27 cellular contexts compared by ENCODE assay signal in the genomic region with DNA sequence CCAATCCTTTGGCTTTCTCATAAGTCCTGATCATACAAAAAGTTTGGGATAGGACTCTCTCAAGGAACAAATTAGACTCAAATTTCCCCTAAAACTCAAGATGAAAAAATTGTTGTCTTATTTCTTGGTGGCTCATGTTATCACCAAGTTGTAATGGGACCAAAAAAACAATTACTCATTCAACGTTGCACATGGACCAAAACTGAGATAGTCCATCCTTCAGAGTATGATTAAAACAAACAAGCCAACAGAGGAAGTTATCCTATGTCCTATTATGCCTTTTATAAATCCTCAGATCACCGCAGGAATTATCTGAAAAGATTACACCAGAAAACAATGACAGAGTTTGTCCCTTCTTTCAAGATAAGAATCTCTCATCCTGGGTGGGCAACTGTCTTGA.
A peak's percentile ranks its signal among the peaks of the same experiment; 100 is the strongest.
DNase-seq lines count a peak whose midpoint lies in the region; ATAC-seq, FAIRE-seq and TF ChIP-seq lines count a peak whose summit lies in the region.
"Had no signal": no experiment of that assay in that cellular context is flagged by ENCODE, and none has a peak within 500 bp of the region (broad histone marks: within the 10 kb centered on the region; RNA-seq: fewer than 3 reads in every experiment).

No MANE protein-coding gene starts in this region.

- peak; percentile 81 for FAIRE-seq in astrocyte (lab: Jason Lieb, UNC)
- FAIRE-seq: GM12891, keratinocyte had no signal

- no peak overlapping the region for H3K4me3 ChIP-seq in astrocyte (ENCODE audit: insufficient read depth, low read depth, low read length)
- H3K4me3 ChIP-seq: GM23338, lower lobe of right lung, MG63, right atrium auricular region, SK-N-MC, suprapubic skin had no signal

- H3K27ac ChIP-seq in astrocyte (ENCODE audit: low read depth, low read length): no peak overlapping the region
- H3K27ac ChIP-seq: HL-60, lower lobe of right lung, right atrium auricular region, SK-N-MC, suprapubic skin had no signal

- H3K36me3 Mint-ChIP-seq in activated T-cell treated with anti-CD3 and anti-CD28 coated beads, Interleukin-2, amount 50 U/mL, for 4 hours (ENCODE audit: insufficient read depth): peaks cover 14% of the 10 kb centered on the region
- H3K36me3 Mint-ChIP-seq in T-helper 17 cell (ENCODE audit: low read depth) (peaks cover 2% of the 10 kb centered on the region), astrocyte (ENCODE audit: low read depth, unreplicated experiment) (peaks cover 36% of the 10 kb centered on the region)
- peaks cover 12% of the 10 kb centered on the region for H3K36me3 Mint-ChIP-seq in stimulated activated effector memory CD8-positive, alpha-beta T cell treated with anti-CD3 and anti-CD28 coated beads, Interleukin-12 subunit alpha, Interleukin-12 subunit beta, amount 100 ng/mL, for 72 hours

- peaks cover 27% of the 10 kb centered on the region for H3K36me3 ChIP-seq in astrocyte (ENCODE audit: insufficient read depth, low read length)
- H3K36me3 ChIP-seq: lower lobe of right lung, right atrium auricular region had no signal

- H3K4me3 Mint-ChIP-seq in activated T-cell treated with anti-CD3 and anti-CD28 coated beads, Interleukin-2, amount 50 U/mL, for 4 hours: peak overlapping the region; percentile 82
- peak overlapping the region; percentile 84 for H3K4me3 Mint-ChIP-seq in T-helper 17 cell
- H3K4me3 Mint-ChIP-seq in astrocyte (ENCODE audit: unreplicated experiment): no peak overlapping the region
- H3K4me3 Mint-ChIP-seq in stimulated activated effector memory CD8-positive, alpha-beta T cell treated with anti-CD3 and anti-CD28 coated beads, Interleukin-12 subunit alpha, Interleukin-12 subunit beta, amount 100 ng/mL, for 72 hours: peak overlapping the region; percentile 44
- H3K4me3 Mint-ChIP-seq: GM23338 had no signal

- H3K27me3 Mint-ChIP-seq in activated T-cell treated with anti-CD3 and anti-CD28 coated beads, Interleukin-2, amount 50 U/mL, for 4 hours (ENCODE audit: low read depth): no peaks in the 10 kb centered on the region
- no peaks in the 10 kb centered on the region for H3K27me3 Mint-ChIP-seq in T-helper 17 cell
- H3K27me3 Mint-ChIP-seq in astrocyte (ENCODE audit: low read depth, unreplicated experiment): no peaks in the 10 kb centered on the region

- H3K9me3 Mint-ChIP-seq in activated T-cell treated with anti-CD3 and anti-CD28 coated beads, Interleukin-2, amount 50 U/mL, for 4 hours: no peaks in the 10 kb centered on the region
- peaks cover 8% of the 10 kb centered on the region for H3K9me3 Mint-ChIP-seq in astrocyte (ENCODE audit: unreplicated experiment)
- H3K9me3 Mint-ChIP-seq in stimulated activated effector memory CD8-positive, alpha-beta T cell treated with anti-CD3 and anti-CD28 coated beads, Interleukin-12 subunit alpha, Interleukin-12 subunit beta, amount 100 ng/mL, for 72 hours: peaks cover 5% of the 10 kb centered on the region

- H2AFZ ChIP-seq in astrocyte (ENCODE audit: low read depth, low read length): no peak overlapping the region
- H2AFZ ChIP-seq: GM23338 had no signal

- no peak for TF ChIP-seq CTCF in astrocyte (IDR thresholded peaks at IDR 0.05; ENCODE audit: insufficient read depth, low read depth, low read length)

- no peak for DNase-seq in activated T-cell treated with anti-CD3 and anti-CD28 coated beads, Interleukin-2, amount 50 U/mL, for 4 hours
- DNase-seq in activated T-cell treated with anti-CD3 and anti-CD28 coated beads, Interleukin-2, amount 50 U/mL, for 48 hours: no peak
- no peak for DNase-seq in T-helper 17 cell
- DNase-seq in astrocyte (ENCODE audit: low read depth): no peak
- no peak for DNase-seq in stimulated activated effector memory CD8-positive, alpha-beta T cell treated with anti-CD3 and anti-CD28 coated beads, Interleukin-12 subunit alpha, Interleukin-12 subunit beta, amount 100 ng/mL, for 72 hours (ENCODE audit: low spot score in 2 of 2)
- DNase-seq: activated CD4-positive, CD25-positive, alpha-beta regulatory T cell treated with anti-CD3 and anti-CD28 coated beads, Interleukin-2, amount 50 U/mL, for 72 hours; amygdala; DMS79 treated with DMSO at 0.1 percent for 48 hours; erythroblast; foreskin melanocyte; hypothalamus; lower lobe of right lung; MG63; NCI-H1417 treated with DMSO at 0.1 percent for 48 hours; NCI-H524 treated with DMSO at 0.1 percent for 48 hours; stimulated activated CD8-positive, alpha-beta memory T cell treated with anti-CD3 and anti-CD28 coated beads, Interleukin-4, amount 100 ng/mL, for 48 hours; T1000 had no signal

- peak overlapping the region; percentile 94 for H3K27ac Mint-ChIP-seq in T-helper 17 cell
- H3K27ac Mint-ChIP-seq in astrocyte (ENCODE audit: unreplicated experiment): no peak overlapping the region
- H3K27ac Mint-ChIP-seq in stimulated activated effector memory CD8-positive, alpha-beta T cell treated with anti-CD3 and anti-CD28 coated beads, Interleukin-12 subunit alpha, Interleukin-12 subunit beta, amount 100 ng/mL, for 72 hours: peak overlapping the region; percentile 86
- H3K27ac Mint-ChIP-seq: GM23338 had no signal

- peaks cover 90% of the 10 kb centered on the region for H3K4me1 Mint-ChIP-seq in activated T-cell treated with anti-CD3 and anti-CD28 coated beads, Interleukin-2, amount 50 U/mL, for 4 hours (ENCODE audit: low read depth)
- H3K4me1 Mint-ChIP-seq in T-helper 17 cell (peaks cover 51% of the 10 kb centered on the region), astrocyte (ENCODE audit: low read depth, unreplicated experiment) (peaks cover 30% of the 10 kb centered on the region)
- peaks cover 49% of the 10 kb centered on the region for H3K4me1 Mint-ChIP-seq in stimulated activated effector memory CD8-positive, alpha-beta T cell treated with anti-CD3 and anti-CD28 coated beads, Interleukin-12 subunit alpha, Interleukin-12 subunit beta, amount 100 ng/mL, for 72 hours

- H3K9ac ChIP-seq in astrocyte (ENCODE audit: low read length): no peak overlapping the region

- ATAC-seq in activated T-cell treated with anti-CD3 and anti-CD28 coated beads, Interleukin-2, amount 50 U/mL, for 4 hours: peak in 1 of 2 donors; percentile 11
- ATAC-seq in T-helper 17 cell (peak; percentile 33), HG03457 (IDR thresholded peaks at IDR 0.05; ENCODE audit: unreplicated experiment) (no peak), GM19455 (IDR thresholded peaks at IDR 0.05; ENCODE audit: unreplicated experiment) (no peak), HG03432 (IDR thresholded peaks at IDR 0.05; ENCODE audit: unreplicated experiment) (no peak)
- peak; percentile 50 for ATAC-seq in stimulated activated effector memory CD8-positive, alpha-beta T cell treated with anti-CD3 and anti-CD28 coated beads, Interleukin-12 subunit alpha, Interleukin-12 subunit beta, amount 100 ng/mL, for 72 hours
- ATAC-seq: GM23338, lower lobe of right lung had no signal

- no peaks in the 10 kb centered on the region for H4K20me1 ChIP-seq in astrocyte (ENCODE audit: insufficient read depth, low read length)

- H3K79me2 ChIP-seq in astrocyte (ENCODE audit: insufficient read depth, low read length): peaks cover 72% of the 10 kb centered on the region

- H3K4me2 ChIP-seq in astrocyte (ENCODE audit: low read length): no peak overlapping the region
- H3K4me2 ChIP-seq: GM23338 had no signal

- no peaks in the 10 kb centered on the region for H3K27me3 ChIP-seq in astrocyte (ENCODE audit: insufficient read depth, low read length)
- H3K27me3 ChIP-seq: MG63, right atrium auricular region, suprapubic skin had no signal

- no peaks in the 10 kb centered on the region for H3K9me3 ChIP-seq in T-helper 17 cell (ENCODE audit: control insufficient read depth, low read length, poor library complexity, severe bottlenecking)
- peaks cover 3% of the 10 kb centered on the region for H3K9me3 ChIP-seq in astrocyte (ENCODE audit: insufficient read depth, low read depth, low read length)
- H3K9me3 ChIP-seq: lower lobe of right lung, right atrium auricular region had no signal

- peaks cover 24% of the 10 kb centered on the region for H3K4me1 ChIP-seq in astrocyte (ENCODE audit: insufficient read depth, low read length)

Comparison
In these comparisons a context has a peak if more than half of its experiments do, and no peak if none do; other contexts are left out.
1. ATAC-seq: peak in T-helper 17 cell (single experiment) and stimulated activated effector memory CD8-positive, alpha-beta T cell treated with anti-CD3 and anti-CD28 coated beads, Interleukin-12 subunit alpha, Interleukin-12 subunit beta, amount 100 ng/mL, for 72 hours (single experiment); none in HG03457 (single experiment), GM19455 (single experiment) and HG03432 (single experiment).